In the genomic region with DNA sequence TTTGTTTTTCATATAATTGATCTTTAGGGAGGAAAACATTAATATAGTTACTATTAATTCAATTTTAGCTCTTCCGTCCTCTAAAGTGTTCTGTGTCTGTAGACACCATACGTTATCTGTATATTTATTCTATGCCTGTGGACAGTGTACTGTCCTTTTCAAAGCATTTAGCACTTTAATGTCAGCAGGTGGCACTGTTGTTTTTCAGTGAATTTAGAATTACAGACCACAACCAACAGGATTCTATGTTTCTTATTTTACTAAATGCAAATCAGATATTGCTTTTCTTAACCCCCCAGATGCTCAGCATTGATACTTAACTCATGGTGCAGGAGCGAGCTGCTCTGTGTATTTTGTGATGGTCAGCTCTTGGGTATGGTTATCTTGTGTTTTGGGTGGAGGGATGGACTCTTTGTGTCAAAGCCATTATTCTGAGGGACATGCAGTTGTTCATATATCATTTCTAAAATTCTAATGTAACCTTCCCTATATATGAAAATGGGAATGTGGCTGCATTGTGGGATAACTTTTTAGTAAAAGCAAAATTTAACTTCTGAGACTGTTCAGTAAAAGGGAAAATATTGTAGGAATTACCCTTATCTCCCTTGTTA, we compare ENCODE assay signal across 7 cellular contexts.
DNase-seq lines count a peak whose midpoint lies in the region; ATAC-seq and TF ChIP-seq lines count a peak whose summit lies in the region.

No MANE protein-coding gene starts in this region.

- no peak overlapping the region for H3K4me2 ChIP-seq in OCI-LY7 (ENCODE audit: low read length)

- TF ChIP-seq CTCF in OCI-LY7 (conservative IDR thresholded peaks at IDR 0.05; ENCODE audit: low read length), result peak; percentile 89
- TF ChIP-seq CTCF in esophagus squamous epithelium (IDR thresholded peaks at IDR 0.05), result peak; percentile 18 to 61 (median 38)
- peak; percentile 47 for TF ChIP-seq CTCF in psoas muscle (IDR thresholded peaks at IDR 0.05)

- ATAC-seq in HG02981 (IDR thresholded peaks at IDR 0.05; ENCODE audit: unreplicated experiment) (peak; percentile 56), psoas muscle (peak in 1 of 4 donors; percentile 47)

- H3K36me3 Mint-ChIP-seq in activated CD4-positive, alpha-beta memory T cell treated with anti-CD3 and anti-CD28 coated beads for 36 hours, result peaks cover 22% of the 10 kb centered on the region

- H4K20me1 ChIP-seq in OCI-LY7 (ENCODE audit: insufficient read depth, low read length), result peaks cover 8% of the 10 kb centered on the region; the same call in 1 of the 2 replicates

- H3K27me3 Mint-ChIP-seq in activated CD4-positive, alpha-beta memory T cell treated with anti-CD3 and anti-CD28 coated beads for 36 hours, result no peaks in the 10 kb centered on the region

- intact Hi-C loops in OCI-LY7 (cut with micrococcal nuclease; ENCODE audit: unreplicated experiment), result loop anchor here (2.0 kb wide), 1 partner anchor 173 kb away; no protein-coding TSS in a partner anchor
- intact Hi-C loops in esophagus squamous epithelium (cut with DNase I), result no loop called here
- intact Hi-C loops in psoas muscle (cut with DNase I), result loop anchor here (1.0 to 10.0 kb wide), 2 partner anchors 174 to 263 kb away; no protein-coding TSS in a partner anchor
- intact Hi-C loops in activated CD4-positive, alpha-beta memory T cell treated with anti-CD3 and anti-CD28 coated beads for 36 hours (cut with micrococcal nuclease), result no loop called here

- H3K27ac ChIP-seq in OCI-LY7 (ENCODE audit: low read depth, low read length, poor library complexity, severe bottlenecking), result no peak overlapping the region
- no peak overlapping the region for H3K27ac ChIP-seq in esophagus squamous epithelium
- no peak overlapping the region for H3K27ac ChIP-seq in psoas muscle

- TF ChIP-seq POLR2A in esophagus squamous epithelium (IDR thresholded peaks at IDR 0.05), result no peak

- WGBS in esophagus squamous epithelium, 2 donors, result 64 to 68% methylated on average over 3 of the region's 3 CpGs
- WGBS in psoas muscle, 3 donors, result 81 to 86% (median 83%) methylated on average over 3 of the region's 3 CpGs

- H3K36me3 ChIP-seq in OCI-LY7 (ENCODE audit: insufficient read depth, low read length) (peaks cover 86% of the 10 kb centered on the region), esophagus squamous epithelium (peaks cover 0 to 68% (median 4%) of the 10 kb centered on the region in 3 donors), psoas muscle (ENCODE audit: insufficient read depth in 1 of 2, low read depth in 1 of 2) (peaks cover 5 to 63% of the 10 kb centered on the region in 2 donors)

- H3K27me3 ChIP-seq in esophagus squamous epithelium, result no peaks in the 10 kb centered on the region
- no peaks in the 10 kb centered on the region for H3K27me3 ChIP-seq in psoas muscle (ENCODE audit: insufficient read depth in 3 of 3, low read length in 2 of 3)

- peaks cover 6% of the 10 kb centered on the region for H3K4me1 ChIP-seq in OCI-LY7 (ENCODE audit: insufficient read depth, low read length, poor library complexity, severe bottlenecking)
- no peaks in the 10 kb centered on the region for H3K4me1 ChIP-seq in esophagus squamous epithelium
- no peaks in the 10 kb centered on the region for H3K4me1 ChIP-seq in psoas muscle

- H2AFZ ChIP-seq in OCI-LY7 (ENCODE audit: low read length), result no peak overlapping the region

- no peaks in the 10 kb centered on the region for H3K9me2 ChIP-seq in OCI-LY7 (ENCODE audit: insufficient read depth, low read length)

- H3K27ac Mint-ChIP-seq in activated CD4-positive, alpha-beta memory T cell treated with anti-CD3 and anti-CD28 coated beads for 36 hours, result no peak overlapping the region

- H3K4me3 Mint-ChIP-seq in activated CD4-positive, alpha-beta memory T cell treated with anti-CD3 and anti-CD28 coated beads for 36 hours, result no peak overlapping the region

- no peaks in the 10 kb centered on the region for H3K9me3 Mint-ChIP-seq in activated CD4-positive, alpha-beta memory T cell treated with anti-CD3 and anti-CD28 coated beads for 36 hours

- H3K4me3 ChIP-seq in OCI-LY7 (ENCODE audit: low read depth, low read length, poor library complexity, severe bottlenecking) (no peak overlapping the region), esophagus squamous epithelium (no peak overlapping the region), psoas muscle (no peak overlapping the region)

- no peaks in the 10 kb centered on the region for H3K79me2 ChIP-seq in OCI-LY7 (ENCODE audit: insufficient read depth, low read depth, low read length)

- no peaks in the 10 kb centered on the region for H3K4me1 Mint-ChIP-seq in activated CD4-positive, alpha-beta memory T cell treated with anti-CD3 and anti-CD28 coated beads for 36 hours (ENCODE audit: low read depth)

- CTCF ChIA-PET in OCI-LY7 (lab: Charles Lee; ENCODE audit: unreplicated experiment), result no interaction called here
- CTCF ChIA-PET in activated CD4-positive, alpha-beta memory T cell treated with anti-CD3 and anti-CD28 coated beads for 36 hours (lab: Charles Lee), result interaction anchor here (0.8 to 1.4 kb wide), 7 partner anchors 9 to 286 kb away, joined by 3 to 8 read pairs (median 5); no protein-coding TSS in a partner anchor

- no TSS peak for BruUV-seq in OCI-LY7 (replicated peaks; lab: Mats Ljungman, UMichigan)

- no peaks in the 10 kb centered on the region for H3K9me3 ChIP-seq in OCI-LY7 (ENCODE audit: low read length)
- no peaks in the 10 kb centered on the region for H3K9me3 ChIP-seq in esophagus squamous epithelium
- H3K9me3 ChIP-seq in psoas muscle, result no peaks in the 10 kb centered on the region

- POLR2A ChIA-PET in OCI-LY7 (lab: Charles Lee), result interaction anchor here (1.2 to 1.4 kb wide), 2 partner anchors 10 to 36 kb away, joined by 4 read pairs; no protein-coding TSS in a partner anchor
- POLR2A ChIA-PET in activated CD4-positive, alpha-beta memory T cell treated with anti-CD3 and anti-CD28 coated beads for 36 hours (lab: Charles Lee), result no interaction called here

- peak; percentile 10 for DNase-seq in GM04504 (ENCODE audit: low read depth)
- peak; percentile 36 for DNase-seq in OCI-LY7 (ENCODE audit: low spot score)
- no peak for DNase-seq in esophagus squamous epithelium (lab: John Stamatoyannopoulos, UW)
- DNase-seq in psoas muscle, result no peak
- DNase-seq in activated CD4-positive, alpha-beta memory T cell treated with anti-CD3 and anti-CD28 coated beads for 36 hours, result no peak
- no peak for DNase-seq in SHP77 treated with DMSO at 0.1 percent for 48 hours (lab: John Stamatoyannopoulos, UW)

Comparison
In these comparisons a context has a peak if more than half of its experiments do, and no peak if none do; other contexts are left out.
1. DNase-seq: peak in GM04504 (single experiment) and OCI-LY7 (single experiment); none in esophagus squamous epithelium (single experiment), psoas muscle (0 of 2), activated CD4-positive, alpha-beta memory T cell treated with anti-CD3 and anti-CD28 coated beads for 36 hours (single experiment) and SHP77 treated with DMSO at 0.1 percent for 48 hours (single experiment).
2. CTCF ChIP-seq: peak in every context shown above with its lines; median percentile 89 in OCI-LY7; 47 in psoas muscle; 38 in esophagus squamous epithelium.
3. intact Hi-C loops: an anchor here in OCI-LY7 (2.0 kb wide) and psoas muscle (1.0 to 10.0 kb wide); none called in esophagus squamous epithelium and activated CD4-positive, alpha-beta memory T cell treated with anti-CD3 and anti-CD28 coated beads for 36 hours.